In the genomic region with DNA sequence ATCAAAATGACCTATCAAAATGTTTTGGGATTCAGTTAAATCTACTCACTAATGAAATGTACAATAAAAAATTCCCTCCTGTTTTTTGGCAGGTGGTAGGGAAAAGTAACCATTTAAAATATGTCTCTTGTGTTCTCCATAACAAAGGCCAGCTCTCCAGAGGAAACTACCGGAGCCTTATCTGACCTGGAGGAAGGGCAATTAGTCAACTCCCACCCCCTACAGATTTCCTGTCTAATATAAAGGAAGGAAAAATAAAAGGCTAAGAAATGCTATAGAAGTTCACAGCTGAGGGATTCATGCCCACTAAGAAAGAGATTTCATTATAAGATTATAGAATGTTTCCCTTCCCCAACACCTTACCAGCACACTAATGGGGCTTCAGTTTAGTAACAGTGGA, we compare ENCODE assay signal across 21 cellular contexts.
DNase-seq lines count a peak whose midpoint lies in the region; TF ChIP-seq lines count a peak whose summit lies in the region.
"Had no signal": no experiment of that assay in that cellular context is flagged by ENCODE, and none has a peak within 500 bp of the region (broad histone marks: within the 10 kb centered on the region; RNA-seq: fewer than 3 reads in every experiment).

No MANE protein-coding gene starts in this region.

- BruUV-seq in MCF 10A (replicated peaks; lab: Mats Ljungman, UMichigan): no TSS peak
- no TSS peak for BruUV-seq in PC-9 (replicated peaks; lab: Mats Ljungman, UMichigan)

- H3K9me2 ChIP-seq in PC-9 (ENCODE audit: insufficient read depth): no peaks in the 10 kb centered on the region; the same call in 1 of the 2 replicates

- POLR2A ChIA-PET in MCF 10A (lab: Yijun Ruan, JAX): interaction anchor here (0.6 to 2.0 kb wide), 3 partner anchors 10 to 95 kb away, joined by 3 to 7 read pairs (median 3); no protein-coding TSS in a partner anchor
- POLR2A ChIA-PET in PC-9 (lab: Charles Lee; ENCODE audit: unreplicated experiment): no interaction called here

- intact Hi-C loops in MCF 10A (cut with micrococcal nuclease): no loop called here
- intact Hi-C loops in breast epithelium (cut with DNase I; ENCODE audit: low total_unique reads): loop anchor here (10.0 kb wide), 1 partner anchor 325 kb away; no protein-coding TSS in a partner anchor
- intact Hi-C loops in PC-9 (cut with micrococcal nuclease; ENCODE audit: unreplicated experiment): loop anchor here (10.0 kb wide), 2 partner anchors 545 to 965 kb away; partner anchors contain the start of gene TBL1XR1

- H3K9ac ChIP-seq in parathyroid adenoma: no peak overlapping the region

- H3K9me3 ChIP-seq in breast epithelium: no peaks in the 10 kb centered on the region
- H3K9me3 ChIP-seq in PC-9 (ENCODE audit: insufficient read depth, low read depth): 0 out of 2 replicates have a peak, but pooled peaks cover 6% of the 10 kb centered on the region
- no peaks in the 10 kb centered on the region for H3K9me3 ChIP-seq in parathyroid adenoma (ENCODE audit: control insufficient read depth, low read length)
- H3K9me3 ChIP-seq: BE2C, uterus had no signal

- no peaks in the 10 kb centered on the region for H3K27me3 ChIP-seq in breast epithelium
- no peaks in the 10 kb centered on the region for H3K27me3 ChIP-seq in PC-9 (ENCODE audit: insufficient read depth, low read depth)
- H3K27me3 ChIP-seq in parathyroid adenoma (ENCODE audit: control insufficient read depth, insufficient read depth, low read length): no peaks in the 10 kb centered on the region
- H3K27me3 ChIP-seq: BE2C, uterus had no signal

- no peaks in the 10 kb centered on the region for H3F3A ChIP-seq in PC-9 (ENCODE audit: insufficient read depth, low read depth)

- peak overlapping the region; percentile 17; the same call in 1 of the 2 replicates for H2AFZ ChIP-seq in PC-9
- H2AFZ ChIP-seq in parathyroid adenoma: peak overlapping the region; percentile 52

- no peak overlapping the region for H3K4me3 ChIP-seq in breast epithelium
- H3K4me3 ChIP-seq in PC-9: no peak overlapping the region
- no peak overlapping the region for H3K4me3 ChIP-seq in parathyroid adenoma (ENCODE audit: low read depth, low read length)
- H3K4me3 ChIP-seq: uterus had no signal

- no peak for DNase-seq in MCF 10A (ENCODE audit: unreplicated experiment)
- DNase-seq in breast epithelium (ENCODE audit: low spot score in 2 of 2): no peak
- DNase-seq in PC-9: no peak
- DNase-seq in iPS DF 19.7 (ENCODE audit: low read depth, low spot score): peak; percentile 45
- DNase-seq in NCI-H446 treated with DMSO at 0.1 percent for 48 hours (lab: John Stamatoyannopoulos, UW): no peak
- no peak for DNase-seq in islet precursor cell
- no peak for DNase-seq in GM03348 (ENCODE audit: low spot score)
- DNase-seq: BE2C, COR-L47, head of caudate nucleus, HFFc6, mesenchymal stem cell, MM.1S, natural killer cell, NCI-H1694 treated with DMSO at 0.1 percent for 48 hours, posterior cingulate gyrus, uterus had no signal

- no peaks in the 10 kb centered on the region for H3K36me3 ChIP-seq in breast epithelium
- no peaks in the 10 kb centered on the region for H3K36me3 ChIP-seq in PC-9 (ENCODE audit: low read depth)
- H3K36me3 ChIP-seq in parathyroid adenoma (ENCODE audit: control insufficient read depth, insufficient read depth, low read length): no peaks in the 10 kb centered on the region
- H3K36me3 ChIP-seq: BE2C, uterus had no signal

- H4K20me1 ChIP-seq in PC-9 (ENCODE audit: insufficient read depth): no peaks in the 10 kb centered on the region

- no peaks in the 10 kb centered on the region for H3K4me1 Mint-ChIP-seq in MCF 10A (ENCODE audit: insufficient read depth, unreplicated experiment)
- H3K4me1 Mint-ChIP-seq: IgD-negative memory B cell; stimulated activated effector memory CD8-positive, alpha-beta T cell treated with anti-CD3 and anti-CD28 coated beads, Interleukin-12 subunit alpha, Interleukin-12 subunit beta, amount 100 ng/mL, for 72 hours had no signal

- no peak for TF ChIP-seq POLR2A in breast epithelium (IDR thresholded peaks at IDR 0.05)

- H3K27ac Mint-ChIP-seq in MCF 10A (ENCODE audit: low read depth, unreplicated experiment): peak overlapping the region; percentile 63
- H3K27ac Mint-ChIP-seq: activated naive CD8-positive, alpha-beta T cell; HFFc6; IgD-negative memory B cell; natural killer cell; stimulated activated effector memory CD8-positive, alpha-beta T cell treated with anti-CD3 and anti-CD28 coated beads, Interleukin-12 subunit alpha, Interleukin-12 subunit beta, amount 100 ng/mL, for 72 hours had no signal

- H3K4me1 ChIP-seq in breast epithelium: no peaks in the 10 kb centered on the region
- H3K4me1 ChIP-seq in PC-9 (replicated peaks; ENCODE audit: insufficient read depth): no peaks in the 10 kb centered on the region
- peaks cover 11% of the 10 kb centered on the region for H3K4me1 ChIP-seq in parathyroid adenoma
- H3K4me1 ChIP-seq: BE2C, uterus had no signal

- CTCF ChIA-PET in MCF 10A (lab: Yijun Ruan, JAX): no interaction called here
- CTCF ChIA-PET in PC-9 (lab: Charles Lee): no interaction called here

- H3K27me3 Mint-ChIP-seq in MCF 10A (ENCODE audit: insufficient read depth, unreplicated experiment): no peaks in the 10 kb centered on the region

- H3K36me3 Mint-ChIP-seq in MCF 10A (ENCODE audit: insufficient read depth, unreplicated experiment): no peaks in the 10 kb centered on the region
- H3K36me3 Mint-ChIP-seq: activated naive CD8-positive, alpha-beta T cell; IgD-negative memory B cell; natural killer cell; stimulated activated effector memory CD8-positive, alpha-beta T cell treated with anti-CD3 and anti-CD28 coated beads, Interleukin-12 subunit alpha, Interleukin-12 subunit beta, amount 100 ng/mL, for 72 hours had no signal

- H3K27ac ChIP-seq in breast epithelium: no peak overlapping the region
- H3K27ac ChIP-seq in PC-9: no peak overlapping the region
- H3K27ac ChIP-seq in parathyroid adenoma: no peak overlapping the region
- H3K27ac ChIP-seq: uterus had no signal

- H3K4me2 ChIP-seq in PC-9: no peak overlapping the region
- H3K4me2 ChIP-seq in parathyroid adenoma (ENCODE audit: low read length): no peak overlapping the region

- no peaks in the 10 kb centered on the region for H3K9me3 Mint-ChIP-seq in MCF 10A (ENCODE audit: unreplicated experiment)
- H3K9me3 Mint-ChIP-seq: HFFc6; natural killer cell; stimulated activated effector memory CD8-positive, alpha-beta T cell treated with anti-CD3 and anti-CD28 coated beads, Interleukin-12 subunit alpha, Interleukin-12 subunit beta, amount 100 ng/mL, for 72 hours had no signal

- TF ChIP-seq CTCF in MCF 10A (IDR thresholded peaks at IDR 0.05; ENCODE audit: unreplicated experiment): no peak
- TF ChIP-seq CTCF in breast epithelium (IDR thresholded peaks at IDR 0.05): no peak
- no peak for TF ChIP-seq CTCF in PC-9 (conservative IDR thresholded peaks at IDR 0.05)
- TF ChIP-seq CTCF in parathyroid adenoma (IDR thresholded peaks at IDR 0.05): no peak

- H3K79me2 ChIP-seq in PC-9 (ENCODE audit: low read depth) (no peaks in the 10 kb centered on the region), parathyroid adenoma (no peaks in the 10 kb centered on the region)

- no peak overlapping the region for H3K4me3 Mint-ChIP-seq in MCF 10A (ENCODE audit: unreplicated experiment)
- H3K4me3 Mint-ChIP-seq: activated naive CD8-positive, alpha-beta T cell; HFFc6; IgD-negative memory B cell; natural killer cell; stimulated activated effector memory CD8-positive, alpha-beta T cell treated with anti-CD3 and anti-CD28 coated beads, Interleukin-12 subunit alpha, Interleukin-12 subunit beta, amount 100 ng/mL, for 72 hours had no signal
